Comparison of ENCODE assay signal across 7 cellular contexts in genomic region chr9:135391759-135392158, GRCh38.
"Had no signal": no experiment of that assay in that cellular context is flagged by ENCODE, and none has a peak within 500 bp of the region (broad histone marks: within the 10 kb centered on the region; RNA-seq: fewer than 3 reads in every experiment).

No MANE protein-coding gene starts in this region.

- H3K4me3 ChIP-seq: GM23338, K562 had no signal

- H3K27ac Mint-ChIP-seq: GM23338, HFFc6 had no signal

- H3K4me1 Mint-ChIP-seq: GM23338 had no signal

- H3K4me2 ChIP-seq: GM23338 had no signal

- H3K4me3 Mint-ChIP-seq: GM23338, HFFc6 had no signal

- H2AFZ ChIP-seq: GM23338 had no signal

- DNase-seq: H7, HCEC 1CT, HFFc6, IMR-90, KG1 had no signal

- ATAC-seq: K562 had no signal
